In genomic region chr17:27756467-27757371, GRCh38 we compare ENCODE assay signal across 8 cellular contexts. TPM values are rescaled to one million over a fixed set of nuclear protein-coding genes. Genes with fewer than 3 reads are reported as not detected.
DNase-seq lines count a peak whose midpoint lies in the region.

No MANE protein-coding gene starts in this region.

- no peak overlapping the region for H3K9ac ChIP-seq in Karpas-422 (ENCODE audit: low read length)

- no peaks in the 10 kb centered on the region for H3K9me3 ChIP-seq in Karpas-422 (ENCODE audit: low read length)

- H3K4me1 ChIP-seq in Karpas-422 (ENCODE audit: low read length): no peaks in the 10 kb centered on the region

- no peaks in the 10 kb centered on the region for H3K79me2 ChIP-seq in Karpas-422 (ENCODE audit: low read length)

- no peak overlapping the region for H3K4me2 ChIP-seq in Karpas-422 (ENCODE audit: low read depth, low read length, poor library complexity, severe bottlenecking)

- H3K27me3 ChIP-seq in Karpas-422 (ENCODE audit: low read length): no peaks in the 10 kb centered on the region

- H4K20me1 ChIP-seq in Karpas-422 (ENCODE audit: insufficient read depth, low read depth, low read length): no peaks in the 10 kb centered on the region

- H3K27ac ChIP-seq in Karpas-422 (ENCODE audit: low read length): no peak overlapping the region

- no peak overlapping the region for H3K4me3 ChIP-seq in Karpas-422 (ENCODE audit: low read length)

- H2AFZ ChIP-seq in Karpas-422 (ENCODE audit: low read length): no peak overlapping the region

- no peaks in the 10 kb centered on the region for H3K36me3 ChIP-seq in Karpas-422 (ENCODE audit: insufficient read depth, low read length)

- peak; percentile 47 for DNase-seq in Daoy (ENCODE audit: low read depth)
- peak; percentile 84 for DNase-seq in Karpas-422
- DNase-seq in activated CD4-positive, CD25-positive, alpha-beta regulatory T cell treated with anti-CD3 and anti-CD28 coated beads, Interleukin-2, amount 50 U/mL, for 72 hours: peak; percentile 71
- peak; percentile 20 for DNase-seq in dedifferentiated amniotic fluid mesenchymal stem cell (ENCODE audit: extremely low spot score)
- peak; percentile 29 for DNase-seq in midbrain (lab: John Stamatoyannopoulos, UW)
- DNase-seq in stimulated activated naive CD4-positive, alpha-beta T cell treated with Interleukin-2 at 50 U/mL for 16 hours (lab: John Stamatoyannopoulos, UW): peak; percentile 45
- no peak for DNase-seq in effector CD8-positive, alpha-beta T cell (lab: John Stamatoyannopoulos, UW)
- DNase-seq in ureter (ENCODE audit: low spot score): no peak

- no peaks in the 10 kb centered on the region for H3K9me2 ChIP-seq in Karpas-422 (replicated peaks; ENCODE audit: insufficient read depth, low read length)

RNA-seq across cellular contexts. Expression of gene NOS2, which starts 43.6 kb away (rescaled TPM):
- total RNA-seq in Daoy (2014; rRNA removed; shearing (Covaris generic)): 0.54 and 0.74 TPM in 2 replicates
- total RNA-seq in Karpas-422 (2014; rRNA removed; shearing (Covaris generic); ENCODE audit: low replicate concordance): not detected in 2 replicates
- 0.23 TPM for total RNA-seq in ureter

Comparison
In these comparisons a context has a peak if more than half of its experiments do, and no peak if none do; other contexts are left out.
1. DNase-seq: peak in Daoy (single experiment), Karpas-422 (single experiment), activated CD4-positive, CD25-positive, alpha-beta regulatory T cell treated with anti-CD3 and anti-CD28 coated beads, Interleukin-2, amount 50 U/mL, for 72 hours (single experiment), dedifferentiated amniotic fluid mesenchymal stem cell (single experiment), midbrain (single experiment) and stimulated activated naive CD4-positive, alpha-beta T cell treated with Interleukin-2 at 50 U/mL for 16 hours (single experiment); none in effector CD8-positive, alpha-beta T cell (single experiment) and ureter (single experiment).